1 cellular context compared by ENCODE assay signal in the genomic region with DNA sequence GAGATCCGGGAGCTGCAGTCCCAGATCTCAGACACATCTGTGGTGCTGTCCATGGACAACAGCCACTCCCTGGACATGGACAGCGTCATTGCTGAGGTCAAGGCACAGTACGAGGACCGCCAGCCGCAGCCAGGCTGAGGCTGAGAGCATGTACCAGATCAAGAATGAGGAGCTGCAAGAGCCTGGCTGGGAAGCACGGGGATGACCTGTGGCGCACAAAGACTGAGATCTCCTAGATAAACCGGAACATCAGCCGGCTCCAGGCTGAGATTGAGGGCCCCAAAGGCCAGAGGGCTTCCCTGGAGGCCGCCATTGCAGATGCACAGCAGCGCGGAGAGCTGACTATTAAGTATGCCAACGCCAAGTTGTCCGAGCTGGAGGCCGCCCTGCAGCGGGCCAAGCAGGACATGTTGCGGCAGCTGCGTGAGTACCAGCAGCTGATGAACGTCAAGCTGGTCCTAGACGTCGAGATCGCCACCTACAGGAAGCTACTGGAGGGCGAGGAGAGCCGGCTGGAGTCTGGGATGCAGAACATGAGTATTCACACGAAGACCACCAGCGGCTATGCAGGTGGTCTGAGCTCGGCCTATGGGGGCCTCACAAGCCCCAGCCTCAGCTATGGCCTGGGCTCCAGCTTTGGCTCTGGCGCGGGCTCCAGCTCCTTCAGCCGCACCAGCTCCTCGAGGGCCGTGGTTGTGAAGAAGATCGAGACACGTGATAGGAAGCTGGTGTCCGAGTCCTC.
A peak's percentile ranks its signal among the peaks of the same experiment; 100 is the strongest.
TF ChIP-seq lines count a peak whose summit lies in the region.

No MANE protein-coding gene starts in this region.

TF ChIP-seq in HepG2, 621 proteins besides CTCF, POLR2A, EP300 and RAD21 (continued from another document and continues in another):
- peak; percentile 22; the same call in 1 of the 2 replicates for TF ChIP-seq KDM5B (CRISPR knock-in tag; IDR thresholded peaks at IDR 0.05; ENCODE audit: borderline replicate concordance)
- no peak for TF ChIP-seq MED13 (CRISPR knock-in tag; IDR thresholded peaks at IDR 0.05)
- no peak for TF ChIP-seq ZNF564 (CRISPR knock-in tag; IDR thresholded peaks at IDR 0.05)
- TF ChIP-seq, protein P1, sequence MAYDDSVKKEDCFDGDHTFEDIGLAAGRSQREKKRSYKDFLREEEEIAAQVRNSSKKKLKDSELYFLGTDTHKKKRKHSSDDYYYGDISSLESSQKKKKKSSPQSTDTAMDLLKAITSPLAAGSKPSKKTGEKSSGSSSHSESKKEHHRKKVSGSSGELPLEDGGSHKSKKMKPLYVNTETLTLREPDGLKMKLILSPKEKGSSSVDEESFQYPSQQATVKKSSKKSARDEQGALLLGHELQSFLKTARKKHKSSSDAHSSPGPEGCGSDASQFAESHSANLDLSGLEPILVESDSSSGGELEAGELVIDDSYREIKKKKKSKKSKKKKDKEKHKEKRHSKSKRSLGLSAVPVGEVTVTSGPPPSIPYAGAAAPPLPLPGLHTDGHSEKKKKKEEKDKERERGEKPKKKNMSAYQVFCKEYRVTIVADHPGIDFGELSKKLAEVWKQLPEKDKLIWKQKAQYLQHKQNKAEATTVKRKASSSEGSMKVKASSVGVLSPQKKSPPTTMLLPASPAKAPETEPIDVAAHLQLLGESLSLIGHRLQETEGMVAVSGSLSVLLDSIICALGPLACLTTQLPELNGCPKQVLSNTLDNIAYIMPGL (CRISPR knock-in tag; IDR thresholded peaks at IDR 0.05; ENCODE audit: borderline replicate concordance in 1 of 2, low read depth in 1 of 2): peak; percentile 45 to 77; a peak in 2 of 4 replicates
- no peak for TF ChIP-seq ZNF589 (CRISPR knock-in tag; conservative IDR thresholded peaks at IDR 0.05)
- peak; percentile 56; the same call in 1 of the 2 replicates for TF ChIP-seq IRF2 (CRISPR knock-in tag; IDR thresholded peaks at IDR 0.05)
- TF ChIP-seq DMAP1 (CRISPR knock-in tag; IDR thresholded peaks at IDR 0.05): 0 out of 2 replicates have a peak, but pooled peaks have one; percentile 38
- TF ChIP-seq NCOA5 (CRISPR knock-in tag; IDR thresholded peaks at IDR 0.05): no peak
- TF ChIP-seq, protein P2, sequence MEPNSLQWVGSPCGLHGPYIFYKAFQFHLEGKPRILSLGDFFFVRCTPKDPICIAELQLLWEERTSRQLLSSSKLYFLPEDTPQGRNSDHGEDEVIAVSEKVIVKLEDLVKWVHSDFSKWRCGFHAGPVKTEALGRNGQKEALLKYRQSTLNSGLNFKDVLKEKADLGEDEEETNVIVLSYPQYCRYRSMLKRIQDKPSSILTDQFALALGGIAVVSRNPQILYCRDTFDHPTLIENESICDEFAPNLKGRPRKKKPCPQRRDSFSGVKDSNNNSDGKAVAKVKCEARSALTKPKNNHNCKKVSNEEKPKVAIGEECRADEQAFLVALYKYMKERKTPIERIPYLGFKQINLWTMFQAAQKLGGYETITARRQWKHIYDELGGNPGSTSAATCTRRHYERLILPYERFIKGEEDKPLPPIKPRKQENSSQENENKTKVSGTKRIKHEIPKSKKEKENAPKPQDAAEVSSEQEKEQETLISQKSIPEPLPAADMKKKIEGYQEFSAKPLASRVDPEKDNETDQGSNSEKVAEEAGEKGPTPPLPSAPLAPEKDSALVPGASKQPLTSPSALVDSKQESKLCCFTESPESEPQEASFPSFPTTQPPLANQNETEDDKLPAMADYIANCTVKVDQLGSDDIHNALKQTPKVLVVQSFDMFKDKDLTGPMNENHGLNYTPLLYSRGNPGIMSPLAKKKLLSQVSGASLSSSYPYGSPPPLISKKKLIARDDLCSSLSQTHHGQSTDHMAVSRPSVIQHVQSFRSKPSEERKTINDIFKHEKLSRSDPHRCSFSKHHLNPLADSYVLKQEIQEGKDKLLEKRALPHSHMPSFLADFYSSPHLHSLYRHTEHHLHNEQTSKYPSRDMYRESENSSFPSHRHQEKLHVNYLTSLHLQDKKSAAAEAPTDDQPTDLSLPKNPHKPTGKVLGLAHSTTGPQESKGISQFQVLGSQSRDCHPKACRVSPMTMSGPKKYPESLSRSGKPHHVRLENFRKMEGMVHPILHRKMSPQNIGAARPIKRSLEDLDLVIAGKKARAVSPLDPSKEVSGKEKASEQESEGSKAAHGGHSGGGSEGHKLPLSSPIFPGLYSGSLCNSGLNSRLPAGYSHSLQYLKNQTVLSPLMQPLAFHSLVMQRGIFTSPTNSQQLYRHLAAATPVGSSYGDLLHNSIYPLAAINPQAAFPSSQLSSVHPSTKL (CRISPR knock-in tag; IDR thresholded peaks at IDR 0.05): peak; percentile 42
- 0 out of 2 replicates have a peak, but pooled peaks have one; percentile 24 for TF ChIP-seq ZNF121 (CRISPR knock-in tag; IDR thresholded peaks at IDR 0.05)
- TF ChIP-seq ZNF546 (CRISPR knock-in tag; conservative IDR thresholded peaks at IDR 0.05): no peak
- TF ChIP-seq ZBTB20 (CRISPR knock-in tag; IDR thresholded peaks at IDR 0.05; ENCODE audit: borderline replicate concordance, low read depth): no peak
- TF ChIP-seq HNRNPLL (IDR thresholded peaks at IDR 0.05; ENCODE audit: low read depth, low read length, poor library complexity, severe bottlenecking): peak; percentile 91
- TF ChIP-seq, protein P3, sequence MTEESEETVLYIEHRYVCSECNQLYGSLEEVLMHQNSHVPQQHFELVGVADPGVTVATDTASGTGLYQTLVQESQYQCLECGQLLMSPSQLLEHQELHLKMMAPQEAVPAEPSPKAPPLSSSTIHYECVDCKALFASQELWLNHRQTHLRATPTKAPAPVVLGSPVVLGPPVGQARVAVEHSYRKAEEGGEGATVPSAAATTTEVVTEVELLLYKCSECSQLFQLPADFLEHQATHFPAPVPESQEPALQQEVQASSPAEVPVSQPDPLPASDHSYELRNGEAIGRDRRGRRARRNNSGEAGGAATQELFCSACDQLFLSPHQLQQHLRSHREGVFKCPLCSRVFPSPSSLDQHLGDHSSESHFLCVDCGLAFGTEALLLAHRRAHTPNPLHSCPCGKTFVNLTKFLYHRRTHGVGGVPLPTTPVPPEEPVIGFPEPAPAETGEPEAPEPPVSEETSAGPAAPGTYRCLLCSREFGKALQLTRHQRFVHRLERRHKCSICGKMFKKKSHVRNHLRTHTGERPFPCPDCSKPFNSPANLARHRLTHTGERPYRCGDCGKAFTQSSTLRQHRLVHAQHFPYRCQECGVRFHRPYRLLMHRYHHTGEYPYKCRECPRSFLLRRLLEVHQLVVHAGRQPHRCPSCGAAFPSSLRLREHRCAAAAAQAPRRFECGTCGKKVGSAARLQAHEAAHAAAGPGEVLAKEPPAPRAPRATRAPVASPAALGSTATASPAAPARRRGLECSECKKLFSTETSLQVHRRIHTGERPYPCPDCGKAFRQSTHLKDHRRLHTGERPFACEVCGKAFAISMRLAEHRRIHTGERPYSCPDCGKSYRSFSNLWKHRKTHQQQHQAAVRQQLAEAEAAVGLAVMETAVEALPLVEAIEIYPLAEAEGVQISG (CRISPR knock-in tag; IDR thresholded peaks at IDR 0.05): peak; percentile 56
- TF ChIP-seq, protein P4, sequence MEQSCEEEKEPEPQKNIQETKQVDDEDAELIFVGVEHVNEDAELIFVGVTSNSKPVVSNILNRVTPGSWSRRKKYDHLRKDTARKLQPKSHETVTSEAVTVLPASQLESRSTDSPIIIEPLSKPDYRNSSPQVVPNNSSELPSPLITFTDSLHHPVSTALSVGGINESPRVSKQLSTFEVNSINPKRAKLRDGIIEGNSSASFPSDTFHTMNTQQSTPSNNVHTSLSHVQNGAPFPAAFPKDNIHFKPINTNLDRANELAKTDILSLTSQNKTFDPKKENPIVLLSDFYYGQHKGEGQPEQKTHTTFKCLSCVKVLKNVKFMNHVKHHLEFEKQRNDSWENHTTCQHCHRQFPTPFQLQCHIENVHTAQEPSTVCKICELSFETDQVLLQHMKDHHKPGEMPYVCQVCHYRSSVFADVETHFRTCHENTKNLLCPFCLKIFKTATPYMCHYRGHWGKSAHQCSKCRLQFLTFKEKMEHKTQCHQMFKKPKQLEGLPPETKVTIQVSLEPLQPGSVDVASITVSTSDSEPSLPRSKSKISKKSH (CRISPR knock-in tag; IDR thresholded peaks at IDR 0.05; ENCODE audit: borderline replicate concordance): peak; percentile 74; the same call in 1 of the 2 replicates
- no peak for TF ChIP-seq LCORL (IDR thresholded peaks at IDR 0.05)
- TF ChIP-seq LCORL (CRISPR knock-in tag; IDR thresholded peaks at IDR 0.05): 0 out of 2 replicates have a peak, but pooled peaks have one; percentile 18
- TF ChIP-seq NFKB2 (CRISPR knock-in tag; IDR thresholded peaks at IDR 0.05; ENCODE audit: borderline replicate concordance): 0 out of 2 replicates have a peak, but pooled peaks have one; percentile 39
- TF ChIP-seq, protein P5, sequence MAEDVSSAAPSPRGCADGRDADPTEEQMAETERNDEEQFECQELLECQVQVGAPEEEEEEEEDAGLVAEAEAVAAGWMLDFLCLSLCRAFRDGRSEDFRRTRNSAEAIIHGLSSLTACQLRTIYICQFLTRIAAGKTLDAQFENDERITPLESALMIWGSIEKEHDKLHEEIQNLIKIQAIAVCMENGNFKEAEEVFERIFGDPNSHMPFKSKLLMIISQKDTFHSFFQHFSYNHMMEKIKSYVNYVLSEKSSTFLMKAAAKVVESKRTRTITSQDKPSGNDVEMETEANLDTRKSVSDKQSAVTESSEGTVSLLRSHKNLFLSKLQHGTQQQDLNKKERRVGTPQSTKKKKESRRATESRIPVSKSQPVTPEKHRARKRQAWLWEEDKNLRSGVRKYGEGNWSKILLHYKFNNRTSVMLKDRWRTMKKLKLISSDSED (CRISPR knock-in tag; IDR thresholded peaks at IDR 0.05): no peak
- TF ChIP-seq, protein P6, sequence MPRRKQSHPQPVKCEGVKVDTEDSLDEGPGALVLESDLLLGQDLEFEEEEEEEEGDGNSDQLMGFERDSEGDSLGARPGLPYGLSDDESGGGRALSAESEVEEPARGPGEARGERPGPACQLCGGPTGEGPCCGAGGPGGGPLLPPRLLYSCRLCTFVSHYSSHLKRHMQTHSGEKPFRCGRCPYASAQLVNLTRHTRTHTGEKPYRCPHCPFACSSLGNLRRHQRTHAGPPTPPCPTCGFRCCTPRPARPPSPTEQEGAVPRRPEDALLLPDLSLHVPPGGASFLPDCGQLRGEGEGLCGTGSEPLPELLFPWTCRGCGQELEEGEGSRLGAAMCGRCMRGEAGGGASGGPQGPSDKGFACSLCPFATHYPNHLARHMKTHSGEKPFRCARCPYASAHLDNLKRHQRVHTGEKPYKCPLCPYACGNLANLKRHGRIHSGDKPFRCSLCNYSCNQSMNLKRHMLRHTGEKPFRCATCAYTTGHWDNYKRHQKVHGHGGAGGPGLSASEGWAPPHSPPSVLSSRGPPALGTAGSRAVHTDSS (CRISPR knock-in tag; conservative IDR thresholded peaks at IDR 0.05): no peak
- peak; percentile 67 for TF ChIP-seq HDAC1 (CRISPR knock-in tag; IDR thresholded peaks at IDR 0.05)
- TF ChIP-seq, protein P7, sequence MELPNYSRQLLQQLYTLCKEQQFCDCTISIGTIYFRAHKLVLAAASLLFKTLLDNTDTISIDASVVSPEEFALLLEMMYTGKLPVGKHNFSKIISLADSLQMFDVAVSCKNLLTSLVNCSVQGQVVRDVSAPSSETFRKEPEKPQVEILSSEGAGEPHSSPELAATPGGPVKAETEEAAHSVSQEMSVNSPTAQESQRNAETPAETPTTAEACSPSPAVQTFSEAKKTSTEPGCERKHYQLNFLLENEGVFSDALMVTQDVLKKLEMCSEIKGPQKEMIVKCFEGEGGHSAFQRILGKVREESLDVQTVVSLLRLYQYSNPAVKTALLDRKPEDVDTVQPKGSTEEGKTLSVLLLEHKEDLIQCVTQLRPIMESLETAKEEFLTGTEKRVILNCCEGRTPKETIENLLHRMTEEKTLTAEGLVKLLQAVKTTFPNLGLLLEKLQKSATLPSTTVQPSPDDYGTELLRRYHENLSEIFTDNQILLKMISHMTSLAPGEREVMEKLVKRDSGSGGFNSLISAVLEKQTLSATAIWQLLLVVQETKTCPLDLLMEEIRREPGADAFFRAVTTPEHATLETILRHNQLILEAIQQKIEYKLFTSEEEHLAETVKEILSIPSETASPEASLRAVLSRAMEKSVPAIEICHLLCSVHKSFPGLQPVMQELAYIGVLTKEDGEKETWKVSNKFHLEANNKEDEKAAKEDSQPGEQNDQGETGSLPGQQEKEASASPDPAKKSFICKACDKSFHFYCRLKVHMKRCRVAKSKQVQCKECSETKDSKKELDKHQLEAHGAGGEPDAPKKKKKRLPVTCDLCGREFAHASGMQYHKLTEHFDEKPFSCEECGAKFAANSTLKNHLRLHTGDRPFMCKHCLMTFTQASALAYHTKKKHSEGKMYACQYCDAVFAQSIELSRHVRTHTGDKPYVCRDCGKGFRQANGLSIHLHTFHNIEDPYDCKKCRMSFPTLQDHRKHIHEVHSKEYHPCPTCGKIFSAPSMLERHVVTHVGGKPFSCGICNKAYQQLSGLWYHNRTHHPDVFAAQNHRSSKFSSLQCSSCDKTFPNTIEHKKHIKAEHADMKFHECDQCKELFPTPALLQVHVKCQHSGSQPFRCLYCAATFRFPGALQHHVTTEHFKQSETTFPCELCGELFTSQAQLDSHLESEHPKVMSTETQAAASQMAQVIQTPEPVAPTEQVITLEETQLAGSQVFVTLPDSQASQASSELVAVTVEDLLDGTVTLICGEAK (IDR thresholded peaks at IDR 0.05): no peak
- TF ChIP-seq, protein P7 (CRISPR knock-in tag; IDR thresholded peaks at IDR 0.05): no peak
- TF ChIP-seq, protein P8, sequence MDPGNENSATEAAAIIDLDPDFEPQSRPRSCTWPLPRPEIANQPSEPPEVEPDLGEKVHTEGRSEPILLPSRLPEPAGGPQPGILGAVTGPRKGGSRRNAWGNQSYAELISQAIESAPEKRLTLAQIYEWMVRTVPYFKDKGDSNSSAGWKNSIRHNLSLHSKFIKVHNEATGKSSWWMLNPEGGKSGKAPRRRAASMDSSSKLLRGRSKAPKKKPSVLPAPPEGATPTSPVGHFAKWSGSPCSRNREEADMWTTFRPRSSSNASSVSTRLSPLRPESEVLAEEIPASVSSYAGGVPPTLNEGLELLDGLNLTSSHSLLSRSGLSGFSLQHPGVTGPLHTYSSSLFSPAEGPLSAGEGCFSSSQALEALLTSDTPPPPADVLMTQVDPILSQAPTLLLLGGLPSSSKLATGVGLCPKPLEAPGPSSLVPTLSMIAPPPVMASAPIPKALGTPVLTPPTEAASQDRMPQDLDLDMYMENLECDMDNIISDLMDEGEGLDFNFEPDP (CRISPR knock-in tag; conservative IDR thresholded peaks at IDR 0.05): no peak
- TF ChIP-seq ZNF616 (CRISPR knock-in tag; IDR thresholded peaks at IDR 0.05; ENCODE audit: low read depth): 0 out of 2 replicates have a peak, but pooled peaks have one; percentile 39
